28 cellular contexts compared by ENCODE assay signal in the genomic region with DNA sequence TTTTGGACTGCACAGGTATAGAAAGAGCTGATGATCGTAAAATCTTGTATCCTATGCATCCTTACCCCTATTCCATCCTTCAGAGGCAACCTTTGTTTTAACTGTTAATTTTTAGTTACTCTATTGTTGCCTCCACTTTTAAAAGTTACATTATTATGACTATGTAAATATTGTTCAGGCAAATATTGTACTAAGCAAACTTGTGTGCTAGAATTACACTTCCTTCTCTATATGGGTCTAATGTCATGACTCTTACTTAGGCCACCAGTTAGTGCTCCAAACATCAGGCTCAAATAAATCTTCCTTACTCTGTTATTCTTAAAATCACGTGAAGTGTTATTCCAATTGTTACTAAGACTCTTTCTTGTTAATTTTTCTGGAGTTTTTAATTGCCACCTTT. TPM values are rescaled to one million over a fixed set of nuclear protein-coding genes. Genes with fewer than 3 reads are reported as not detected.
A peak's percentile ranks its signal among the peaks of the same experiment; 100 is the strongest.
DNase-seq lines count a peak whose midpoint lies in the region; ATAC-seq and TF ChIP-seq lines count a peak whose summit lies in the region.
"Had no signal": no experiment of that assay in that cellular context is flagged by ENCODE, and none has a peak within 500 bp of the region (broad histone marks: within the 10 kb centered on the region; RNA-seq: fewer than 3 reads in every experiment).

No MANE protein-coding gene starts in this region.

- no peak for TF ChIP-seq CTCF in MCF 10A (IDR thresholded peaks at IDR 0.05; ENCODE audit: unreplicated experiment)
- no peak for TF ChIP-seq CTCF in breast epithelium (IDR thresholded peaks at IDR 0.05)
- TF ChIP-seq CTCF in PC-3 (conservative IDR thresholded peaks at IDR 0.05; ENCODE audit: low read depth, low read length): no peak
- TF ChIP-seq CTCF in type B pancreatic cell (conservative IDR thresholded peaks at IDR 0.05): no peak
- no peak for TF ChIP-seq CTCF in glutamatergic neuron (IDR thresholded peaks at IDR 0.05; ENCODE audit: partially characterized antibody, unreplicated experiment)

- H3K36me3 ChIP-seq in breast epithelium (peaks cover 4% of the 10 kb centered on the region), PC-3 (ENCODE audit: low read depth, low read length) (peaks cover 34% of the 10 kb centered on the region)

- H3K9me3 Mint-ChIP-seq in MCF 10A (ENCODE audit: unreplicated experiment) (no peaks in the 10 kb centered on the region), type B pancreatic cell (no peaks in the 10 kb centered on the region), glutamatergic neuron (ENCODE audit: unreplicated experiment) (no peaks in the 10 kb centered on the region)
- H3K9me3 Mint-ChIP-seq: CD8-positive, alpha-beta T cell; GM23338; H9 had no signal

- intact Hi-C loops in MCF 10A (cut with micrococcal nuclease) (no loop called here), breast epithelium (cut with DNase I; ENCODE audit: low total_unique reads) (no loop called here), PC-3 (cut with micrococcal nuclease) (no loop called here), left colon (cut with DNase I, micrococcal nuclease) (no loop called here)

- no peak overlapping the region for H3K9ac ChIP-seq in PC-3 (ENCODE audit: low read length)

- no peak overlapping the region for H3K4me2 ChIP-seq in PC-3 (ENCODE audit: low read length)
- H3K4me2 ChIP-seq: GM23338, PC-9 had no signal

- no peaks in the 10 kb centered on the region for H3F3A ChIP-seq in PC-3 (ENCODE audit: low read length, unreplicated experiment)

- peak overlapping the region; percentile 1 for H3K27ac Mint-ChIP-seq in MCF 10A (ENCODE audit: low read depth, unreplicated experiment)
- H3K27ac Mint-ChIP-seq in type B pancreatic cell: peak overlapping the region; percentile 24
- H3K27ac Mint-ChIP-seq in glutamatergic neuron (ENCODE audit: unreplicated experiment): no peak overlapping the region
- H3K27ac Mint-ChIP-seq: B cell; CD8-positive, alpha-beta T cell; GM23338 had no signal

- POLR2A ChIA-PET in MCF 10A (lab: Yijun Ruan, JAX) (interaction anchor here (0.6 kb wide), 1 partner anchor 83 kb away, joined by 3 read pairs; no protein-coding TSS in a partner anchor), PC-3 (lab: Charles Lee; ENCODE audit: unreplicated experiment) (interaction anchor here (0.7 kb wide), 1 partner anchor 91 kb away, joined by 5 read pairs; no protein-coding TSS in a partner anchor)

- H2AFZ ChIP-seq in PC-3 (ENCODE audit: low read length): no peak overlapping the region
- H2AFZ ChIP-seq: GM23338, PC-9 had no signal

- H3K4me1 Mint-ChIP-seq in MCF 10A (ENCODE audit: insufficient read depth, unreplicated experiment) (no peaks in the 10 kb centered on the region), type B pancreatic cell (ENCODE audit: unreplicated experiment) (no peaks in the 10 kb centered on the region), glutamatergic neuron (ENCODE audit: low read depth, unreplicated experiment) (no peaks in the 10 kb centered on the region)

- H3K79me2 ChIP-seq in PC-3 (ENCODE audit: low read length): no peaks in the 10 kb centered on the region

- H3K36me3 Mint-ChIP-seq in MCF 10A (ENCODE audit: insufficient read depth, unreplicated experiment) (peaks cover 52% of the 10 kb centered on the region), type B pancreatic cell (peaks cover 38% of the 10 kb centered on the region), glutamatergic neuron (ENCODE audit: unreplicated experiment) (no peaks in the 10 kb centered on the region)

- no peaks in the 10 kb centered on the region for H3K9me2 ChIP-seq in PC-3 (replicated peaks; ENCODE audit: low read length)

- H3K4me3 ChIP-seq in breast epithelium (no peak overlapping the region), PC-3 (ENCODE audit: low read length) (no peak overlapping the region)
- H3K4me3 ChIP-seq: GM23338, PC-9, SJCRH30 had no signal

- H3K27me3 Mint-ChIP-seq in MCF 10A (ENCODE audit: insufficient read depth, unreplicated experiment) (no peaks in the 10 kb centered on the region), type B pancreatic cell (no peaks in the 10 kb centered on the region), glutamatergic neuron (ENCODE audit: unreplicated experiment) (no peaks in the 10 kb centered on the region)
- H3K27me3 Mint-ChIP-seq: B cell had no signal

- no peaks in the 10 kb centered on the region for H4K20me1 ChIP-seq in PC-3 (ENCODE audit: low read length)

- TF ChIP-seq POLR2A in breast epithelium (IDR thresholded peaks at IDR 0.05): no peak

- BruUV-seq in MCF 10A (replicated peaks; lab: Mats Ljungman, UMichigan) (no TSS peak), PC-3 (replicated peaks; lab: Mats Ljungman, UMichigan) (no TSS peak)

- ATAC-seq in PC-3 (peak; percentile 94), left colon (peak; percentile 86), GM18517 (IDR thresholded peaks at IDR 0.05; ENCODE audit: unreplicated experiment) (no peak)
- ATAC-seq: CD8-positive, alpha-beta T cell; GM23338; HepG2; Right ventricle myocardium inferior had no signal

- CTCF ChIA-PET in MCF 10A (lab: Yijun Ruan, JAX): no interaction called here
- CTCF ChIA-PET in PC-3 (lab: Charles Lee): no interaction called here

- no peaks in the 10 kb centered on the region for H3K27me3 ChIP-seq in breast epithelium
- no peaks in the 10 kb centered on the region for H3K27me3 ChIP-seq in PC-3 (ENCODE audit: low read length)
- H3K27me3 ChIP-seq: SJCRH30 had no signal

- no peak overlapping the region for H3K4me3 Mint-ChIP-seq in MCF 10A (ENCODE audit: unreplicated experiment)
- no peak overlapping the region for H3K4me3 Mint-ChIP-seq in type B pancreatic cell
- no peak overlapping the region for H3K4me3 Mint-ChIP-seq in glutamatergic neuron (ENCODE audit: unreplicated experiment)
- H3K4me3 Mint-ChIP-seq: B cell; CD8-positive, alpha-beta T cell; GM23338; H9 had no signal

- DNase-seq in MCF 10A (ENCODE audit: unreplicated experiment): no peak
- DNase-seq in breast epithelium (ENCODE audit: low spot score in 2 of 2): no peak
- DNase-seq in PC-3: no peak
- DNase-seq in left colon: no peak
- DNase-seq in type B pancreatic cell (ENCODE audit: extremely low spot score, unreplicated experiment): no peak
- no peak for DNase-seq in T-helper 1 cell
- DNase-seq in glutamatergic neuron: no peak
- DNase-seq: Caco-2; CD8-positive, alpha-beta T cell; DMS 273 treated with DMSO at 0.1 percent for 48 hours; DND-41; H9; Kasumi-1; MV-4-11; NCI-H1105; NCI-H1436 treated with DMSO at 0.1 percent for 48 hours; NCI-H187 treated with DMSO at 0.1 percent for 48 hours; NCI-H524; NCI-H774; NK-92 treated with Interleukin-12 subunit alpha and Interleukin-12 subunit beta, amount 100 ng/mL, for 24 hours; PC-9; SJCRH30 had no signal

- H3K9me3 ChIP-seq in breast epithelium (no peaks in the 10 kb centered on the region), PC-3 (ENCODE audit: low read length) (no peaks in the 10 kb centered on the region)
- H3K9me3 ChIP-seq: Caco-2, SJCRH30 had no signal

- no peak overlapping the region for H3K27ac ChIP-seq in breast epithelium
- H3K27ac ChIP-seq in PC-3 (ENCODE audit: low read length): no peak overlapping the region
- H3K27ac ChIP-seq: C4-2B, PC-9, SJCRH30 had no signal

- H3K4me1 ChIP-seq in breast epithelium: no peaks in the 10 kb centered on the region
- H3K4me1 ChIP-seq in PC-3 (ENCODE audit: insufficient read depth, low read length): no peaks in the 10 kb centered on the region
- H3K4me1 ChIP-seq: Caco-2, SJCRH30 had no signal

RNA-seq across cellular contexts. Expression of gene EMILIN2, which starts 47.4 kb away (rescaled TPM):
- total RNA-seq in MCF 10A (2022) (not detected in 2 replicates), breast epithelium (10 to 100 TPM; 23.9 to 45.1 (median 32.4) TPM), PC-3 (2014; rRNA removed) (17.1 and 24.5 TPM in 2 replicates), left colon (10 to 100 TPM; 16.3 to 18.1 TPM), type B pancreatic cell (ENCODE audit: low replicate concordance) (3.6 and 9.4 TPM in 2 replicates), glutamatergic neuron (ENCODE audit: unreplicated experiment) (4.1 TPM)
